11 cellular contexts compared by ENCODE assay signal in genomic region chr10:72107325-72108003, GRCh38. TPM values are rescaled to one million over a fixed set of nuclear protein-coding genes. Genes with fewer than 3 reads are reported as not detected.
A peak's percentile ranks its signal among the peaks of the same experiment; 100 is the strongest.
DNase-seq lines count a peak whose midpoint lies in the region; ATAC-seq and TF ChIP-seq lines count a peak whose summit lies in the region.
"Had no signal": no experiment of that assay in that cellular context is flagged by ENCODE, and none has a peak within 500 bp of the region (broad histone marks: within the 10 kb centered on the region; RNA-seq: fewer than 3 reads in every experiment).

No MANE protein-coding gene starts in this region.

- no peaks in the 10 kb centered on the region for H4K20me1 ChIP-seq in PC-9 (ENCODE audit: insufficient read depth)

- TF ChIP-seq CTCF in MCF 10A (IDR thresholded peaks at IDR 0.05; ENCODE audit: unreplicated experiment) (no peak), breast epithelium (IDR thresholded peaks at IDR 0.05) (no peak), PC-9 (conservative IDR thresholded peaks at IDR 0.05) (no peak), endodermal cell (conservative IDR thresholded peaks at IDR 0.05) (no peak), type B pancreatic cell (conservative IDR thresholded peaks at IDR 0.05) (no peak)

- H3K36me3 Mint-ChIP-seq in MCF 10A (ENCODE audit: insufficient read depth, unreplicated experiment) (peaks cover 10% of the 10 kb centered on the region), endodermal cell (ENCODE audit: low read depth) (peaks cover 13% of the 10 kb centered on the region), type B pancreatic cell (peaks cover 13% of the 10 kb centered on the region)

- CTCF ChIA-PET in MCF 10A (lab: Yijun Ruan, JAX) = interaction anchor here (0.6 kb wide), 1 partner anchor 114 kb away, joined by 5 read pairs; no protein-coding TSS in a partner anchor
- CTCF ChIA-PET in PC-9 (lab: Charles Lee) = no interaction called here

- H3K4me1 ChIP-seq in breast epithelium = no peaks in the 10 kb centered on the region
- peaks cover 60% of the 10 kb centered on the region for H3K4me1 ChIP-seq in PC-9 (replicated peaks; ENCODE audit: insufficient read depth)
- peaks cover 3% of the 10 kb centered on the region for H3K4me1 ChIP-seq in endodermal cell (ENCODE audit: control insufficient read depth, insufficient read depth, low read length)

- H3K27me3 Mint-ChIP-seq in MCF 10A (ENCODE audit: insufficient read depth, unreplicated experiment) (no peaks in the 10 kb centered on the region), endodermal cell (ENCODE audit: insufficient read depth) (no peaks in the 10 kb centered on the region), type B pancreatic cell (no peaks in the 10 kb centered on the region)

- no peak for ATAC-seq in GM18520 (IDR thresholded peaks at IDR 0.05; ENCODE audit: unreplicated experiment)
- ATAC-seq in HG02798 (IDR thresholded peaks at IDR 0.05; ENCODE audit: poor library complexity, unreplicated experiment) = no peak

- H3K9me3 ChIP-seq in breast epithelium = no peaks in the 10 kb centered on the region
- H3K9me3 ChIP-seq in PC-9 (ENCODE audit: insufficient read depth, low read depth) = no peaks in the 10 kb centered on the region
- H3K9me3 ChIP-seq in endodermal cell (ENCODE audit: control insufficient read depth, low read length) = no peaks in the 10 kb centered on the region

- H3K4me1 Mint-ChIP-seq in MCF 10A (ENCODE audit: insufficient read depth, unreplicated experiment) = peaks cover 18% of the 10 kb centered on the region
- H3K4me1 Mint-ChIP-seq in endodermal cell = peaks cover 10% of the 10 kb centered on the region
- peaks cover 32% of the 10 kb centered on the region for H3K4me1 Mint-ChIP-seq in type B pancreatic cell (ENCODE audit: unreplicated experiment)

- TF ChIP-seq POLR2A in breast epithelium (IDR thresholded peaks at IDR 0.05) = no peak

- H3K4me3 ChIP-seq in breast epithelium = no peak overlapping the region
- peak overlapping the region; percentile 10; the same call in 1 of the 2 replicates for H3K4me3 ChIP-seq in PC-9
- no peak overlapping the region for H3K4me3 ChIP-seq in endodermal cell (ENCODE audit: low read length)

- H3K9ac ChIP-seq in endodermal cell (ENCODE audit: extremely low read depth, low read length, poor library complexity, severe bottlenecking) = no peak overlapping the region

- 78 to 80% methylated on average over 2 to 3 of the region's 3 CpGs for WGBS in endodermal cell (ENCODE audit: insufficient coverage in 1 of 2, insufficient read length in 1 of 2), 2 experiments

- no peaks in the 10 kb centered on the region for H3K9me3 Mint-ChIP-seq in MCF 10A (ENCODE audit: unreplicated experiment)
- H3K9me3 Mint-ChIP-seq in endodermal cell = no peaks in the 10 kb centered on the region
- no peaks in the 10 kb centered on the region for H3K9me3 Mint-ChIP-seq in type B pancreatic cell

- no peaks in the 10 kb centered on the region for H3K27me3 ChIP-seq in breast epithelium
- H3K27me3 ChIP-seq in PC-9 (ENCODE audit: insufficient read depth, low read depth) = no peaks in the 10 kb centered on the region
- no peaks in the 10 kb centered on the region for H3K27me3 ChIP-seq in endodermal cell (ENCODE audit: control insufficient read depth, insufficient read depth, low read length, poor library complexity, severe bottlenecking)

- H3K36me3 ChIP-seq in breast epithelium (no peaks in the 10 kb centered on the region), PC-9 (ENCODE audit: low read depth) (no peaks in the 10 kb centered on the region; the same call in 1 of the 2 replicates), endodermal cell (ENCODE audit: control insufficient read depth, insufficient read depth, low read length) (peaks cover under 1% of the 10 kb centered on the region)

- H3K27ac Mint-ChIP-seq in MCF 10A (ENCODE audit: low read depth, unreplicated experiment) (no peak overlapping the region), endodermal cell (peak overlapping the region; percentile 76), type B pancreatic cell (peak overlapping the region; percentile 92)

- BruUV-seq in MCF 10A (replicated peaks; lab: Mats Ljungman, UMichigan) (no TSS peak), PC-9 (replicated peaks; lab: Mats Ljungman, UMichigan) (no TSS peak)

- intact Hi-C loops in MCF 10A (cut with micrococcal nuclease) = no loop called here
- intact Hi-C loops in breast epithelium (cut with DNase I; ENCODE audit: low total_unique reads) = no loop called here
- intact Hi-C loops in PC-9 (cut with micrococcal nuclease; ENCODE audit: unreplicated experiment) = loop anchor here (1.0 kb wide), 2 partner anchors 27 to 64 kb away; no protein-coding TSS in a partner anchor

- H3K79me2 ChIP-seq in PC-9 (ENCODE audit: low read depth) = peaks cover 7% of the 10 kb centered on the region; the same call in 1 of the 2 replicates

- no peak overlapping the region for H3K4me3 Mint-ChIP-seq in MCF 10A (ENCODE audit: unreplicated experiment)
- H3K4me3 Mint-ChIP-seq in endodermal cell = no peak overlapping the region
- peak overlapping the region; percentile 45 for H3K4me3 Mint-ChIP-seq in type B pancreatic cell

- peak; percentile 5 for DNase-seq in MCF 10A (ENCODE audit: unreplicated experiment)
- DNase-seq in breast epithelium (ENCODE audit: low spot score in 2 of 2) = no peak
- peak; percentile 68 to 98 for DNase-seq in PC-9
- no peak for DNase-seq in endodermal cell
- DNase-seq in type B pancreatic cell (ENCODE audit: extremely low spot score, unreplicated experiment) = no peak
- no peak for DNase-seq in NCI-H1092 treated with DMSO at 0.1 percent for 48 hours (lab: John Stamatoyannopoulos, UW)
- DNase-seq: erythroblast, retina had no signal

- H3F3A ChIP-seq in PC-9 (ENCODE audit: insufficient read depth, low read depth) = peaks cover 61% of the 10 kb centered on the region

- no peak overlapping the region for H2AFZ ChIP-seq in PC-9

- H3K9me2 ChIP-seq in PC-9 (ENCODE audit: insufficient read depth) = no peaks in the 10 kb centered on the region

- H3K4me2 ChIP-seq in PC-9 = peak overlapping the region; percentile 57

- POLR2A ChIA-PET in MCF 10A (lab: Yijun Ruan, JAX) (interaction anchor here (1.5 kb wide), 1 partner anchor 20 kb away, joined by 3 read pairs; no protein-coding TSS in a partner anchor), PC-9 (lab: Charles Lee; ENCODE audit: unreplicated experiment) (interaction anchor here (0.6 to 1.2 kb wide), 5 partner anchors 28 to 588 kb away, joined by 3 to 4 read pairs (median 4); no protein-coding TSS in a partner anchor)

- H3K27ac ChIP-seq in breast epithelium = no peak overlapping the region
- peak overlapping the region; percentile 88 for H3K27ac ChIP-seq in PC-9
- H3K27ac ChIP-seq in endodermal cell (ENCODE audit: low read depth, low read length) = no peak overlapping the region
- H3K27ac ChIP-seq: HL-60 had no signal

RNA-seq across cellular contexts. Expression of gene SPOCK2, which starts 19.1 kb away (rescaled TPM):
- total RNA-seq in MCF 10A (2022) (1.2 and 1.3 TPM in 2 replicates), breast epithelium (1 to 10 TPM; 3.9 to 4.5 (median 4.1) TPM), PC-9 (2021) (4.2 and 5.3 TPM in 2 replicates), endodermal cell (1 to 10 TPM; 1.6 to 3.7 TPM), type B pancreatic cell (ENCODE audit: low replicate concordance) (13.8 TPM in 2 replicates)
- 2.2 TPM for polyA plus RNA-seq in endodermal cell (2013, experiment 1 of 2)
- 3.2 TPM for polyA plus RNA-seq in endodermal cell (2013, experiment 2 of 2)

Comparison
In these comparisons a context has a peak if more than half of its experiments do, and no peak if none do; other contexts are left out.
1. DNase-seq: peak in MCF 10A (single experiment) and PC-9 (2 of 2); none in breast epithelium (0 of 2), endodermal cell (single experiment), type B pancreatic cell (single experiment) and NCI-H1092 treated with DMSO at 0.1 percent for 48 hours (single experiment).